20 cellular contexts compared by ENCODE assay signal in genomic region chr15:68466876-68467275, GRCh38. TPM values are rescaled to one million over a fixed set of nuclear protein-coding genes. Genes with fewer than 3 reads are reported as not detected.
DNase-seq lines count a peak whose midpoint lies in the region; ATAC-seq and TF ChIP-seq lines count a peak whose summit lies in the region.
"Had no signal": no experiment of that assay in that cellular context is flagged by ENCODE, and none has a peak within 500 bp of the region (broad histone marks: within the 10 kb centered on the region; RNA-seq: fewer than 3 reads in every experiment).

No MANE protein-coding gene starts in this region.

- no peaks in the 10 kb centered on the region for H3K36me3 Mint-ChIP-seq in GM23338 (ENCODE audit: low read depth)
- H3K36me3 Mint-ChIP-seq: CD4-positive, CD25-positive, alpha-beta regulatory T cell; CD8-positive, alpha-beta memory T cell had no signal

- H3K4me2 ChIP-seq in GM23338: no peak overlapping the region
- no peak overlapping the region for H3K4me2 ChIP-seq in OCI-LY3 (ENCODE audit: low read length)

- H3K4me1 Mint-ChIP-seq in GM23338: peaks cover 3% of the 10 kb centered on the region; the same call in 1 of the 3 replicates
- H3K4me1 Mint-ChIP-seq: CD4-positive, CD25-positive, alpha-beta regulatory T cell; CD8-positive, alpha-beta memory T cell had no signal

- no peaks in the 10 kb centered on the region for H3K36me3 ChIP-seq in GM23338 (ENCODE audit: insufficient read depth)
- H3K36me3 ChIP-seq in OCI-LY3 (replicated peaks; ENCODE audit: low read depth, low read length): no peaks in the 10 kb centered on the region
- H3K36me3 ChIP-seq in esophagus muscularis mucosa: no peaks in the 10 kb centered on the region
- H3K36me3 ChIP-seq: BE2C, HAP-1 had no signal

- H3K9ac ChIP-seq in OCI-LY3 (ENCODE audit: low read length): no peak overlapping the region

- H3K9me3 Mint-ChIP-seq in GM23338: no peaks in the 10 kb centered on the region
- H3K9me3 Mint-ChIP-seq: CD4-positive, CD25-positive, alpha-beta regulatory T cell; CD8-positive, alpha-beta memory T cell had no signal

- H3F3A ChIP-seq in GM23338 (replicated peaks; ENCODE audit: low read depth): no peaks in the 10 kb centered on the region

- H3K27me3 Mint-ChIP-seq in GM23338 (ENCODE audit: insufficient read depth, low read depth, poor library complexity): peaks cover 8% of the 10 kb centered on the region

- H2AFZ ChIP-seq in GM23338 (no peak overlapping the region), OCI-LY3 (ENCODE audit: low read depth, low read length) (no peak overlapping the region)

- no peak overlapping the region for H3K27ac Mint-ChIP-seq in GM23338
- H3K27ac Mint-ChIP-seq: CD4-positive, CD25-positive, alpha-beta regulatory T cell; CD8-positive, alpha-beta memory T cell; HFFc6 had no signal

- TF ChIP-seq CTCF in GM23338 (conservative IDR thresholded peaks at IDR 0.05; ENCODE audit: low read depth in 2 of 2): peak in 1 of 2 experiments; percentile 22; a peak in 2 of 4 replicates
- 0 out of 2 replicates have a peak, but pooled peaks have one; percentile 5 for TF ChIP-seq CTCF in OCI-LY3 (IDR thresholded peaks at IDR 0.05; ENCODE audit: low read depth, low read length)
- TF ChIP-seq CTCF in esophagus muscularis mucosa (IDR thresholded peaks at IDR 0.05): no peak
- no peak for TF ChIP-seq CTCF in GM13977 (IDR thresholded peaks at IDR 0.05; ENCODE audit: extremely low read depth, insufficient read depth, missing control alignments)

- in situ Hi-C loops in GM13977 (cut with MboI; ENCODE audit: low pct_unique_long_range_greater_than_20kb, low sequenced_read_pairs, unreplicated experiment): no loop called here

- TF ChIP-seq POLR2A in esophagus muscularis mucosa (IDR thresholded peaks at IDR 0.05; ENCODE audit: low read depth): no peak

- DNase-seq in GM23338 (ENCODE audit: low spot score) (peak; percentile 9), esophagus muscularis mucosa (ENCODE audit: extremely low spot score) (peak; percentile 29), GM13977 (ENCODE audit: low spot score) (no peak), SKM-1 treated with dmso at 0.1 percent for 144 hours (lab: John Stamatoyannopoulos, UW; ENCODE audit: unreplicated experiment) (no peak)
- DNase-seq in stimulated activated CD4-positive, alpha-beta T cell treated with anti-CD3 and anti-CD28 coated beads, Interleukin-12 subunit alpha, Interleukin-12 subunit beta, amount 100 ng/mL, for 4 hours: no peak
- DNase-seq: ACHN; BE2C; C1 segment of cervical spinal cord; CD4-positive, CD25-positive, alpha-beta regulatory T cell; CD8-positive, alpha-beta memory T cell; COR-L47; DMS 273 treated with DMSO at 0.1 percent for 48 hours; DMS53; DND-41; EL; HFFc6 had no signal

- ATAC-seq in GM23338: no peak
- ATAC-seq: GM12878 had no signal

- TF ChIP-seq EP300 in esophagus muscularis mucosa (IDR thresholded peaks at IDR 0.05): no peak

- H3K4me3 Mint-ChIP-seq in GM23338: no peak overlapping the region
- H3K4me3 Mint-ChIP-seq: CD4-positive, CD25-positive, alpha-beta regulatory T cell; CD8-positive, alpha-beta memory T cell; HFFc6 had no signal

- intact Hi-C loops in esophagus muscularis mucosa (cut with DNase I): no loop called here

- H3K4me1 ChIP-seq in GM23338 (ENCODE audit: insufficient read depth) (no peaks in the 10 kb centered on the region), OCI-LY3 (ENCODE audit: low read length) (no peaks in the 10 kb centered on the region), esophagus muscularis mucosa (peaks cover 0 to 14% (median 12%) of the 10 kb centered on the region in 4 donors)
- H3K4me1 ChIP-seq: HAP-1 had no signal

- no peak overlapping the region for H3K4me3 ChIP-seq in GM23338
- H3K4me3 ChIP-seq in OCI-LY3 (ENCODE audit: low read length): no peak overlapping the region
- H3K4me3 ChIP-seq in esophagus muscularis mucosa: no peak overlapping the region
- H3K4me3 ChIP-seq: GM12878, HAP-1 had no signal

- H4K20me1 ChIP-seq in GM23338 (replicated peaks; ENCODE audit: insufficient read depth): no peaks in the 10 kb centered on the region
- H4K20me1 ChIP-seq in OCI-LY3 (ENCODE audit: insufficient read depth, low read length): no peaks in the 10 kb centered on the region

- H3K27ac ChIP-seq in GM23338 (ENCODE audit: low read depth) (no peak overlapping the region), OCI-LY3 (ENCODE audit: low read length) (no peak overlapping the region), esophagus muscularis mucosa (replicated peaks in 1 of 4) (no peak overlapping the region)
- H3K27ac ChIP-seq: HL-60 had no signal

- H3K9me3 ChIP-seq in OCI-LY3 (ENCODE audit: insufficient read depth, low read length): no peaks in the 10 kb centered on the region
- no peaks in the 10 kb centered on the region for H3K9me3 ChIP-seq in esophagus muscularis mucosa
- H3K9me3 ChIP-seq: BE2C had no signal

- no peaks in the 10 kb centered on the region for H3K79me2 ChIP-seq in GM23338 (replicated peaks; ENCODE audit: insufficient read depth)
- no peaks in the 10 kb centered on the region for H3K79me2 ChIP-seq in OCI-LY3 (ENCODE audit: low read length)

- H3K9me2 ChIP-seq in GM23338 (ENCODE audit: insufficient read depth): peaks cover 6% of the 10 kb centered on the region; the same call in 1 of the 2 replicates

- no peaks in the 10 kb centered on the region for H3K27me3 ChIP-seq in GM23338 (ENCODE audit: insufficient read depth)
- peaks cover 30% of the 10 kb centered on the region for H3K27me3 ChIP-seq in OCI-LY3 (ENCODE audit: low read depth, low read length)
- no peaks in the 10 kb centered on the region for H3K27me3 ChIP-seq in esophagus muscularis mucosa
- H3K27me3 ChIP-seq: BE2C had no signal

TF ChIP-seq in GM23338, 12 proteins besides CTCF, POLR2A, EP300 and RAD21 (continues in another document):
- TF ChIP-seq NANOG (IDR thresholded peaks at IDR 0.05; ENCODE audit: borderline replicate concordance): no peak
- no peak for TF ChIP-seq ZNF462 (CRISPR knock-in tag; IDR thresholded peaks at IDR 0.05)
- TF ChIP-seq EZH2phosphoT487 (IDR thresholded peaks at IDR 0.05; ENCODE audit: unreplicated experiment): no peak
- TF ChIP-seq EZH2 (IDR thresholded peaks at IDR 0.05; ENCODE audit: low read depth, unreplicated experiment): no peak
- no peak for TF ChIP-seq ZNF331 (CRISPR knock-in tag; IDR thresholded peaks at IDR 0.05; ENCODE audit: low read depth)
- no peak for TF ChIP-seq ZNF114 (CRISPR knock-in tag; IDR thresholded peaks at IDR 0.05)
- no peak for TF ChIP-seq JUNB (IDR thresholded peaks at IDR 0.05; ENCODE audit: unreplicated experiment)

RNA-seq across cellular contexts. Expression of gene ITGA11, which starts 34.9 kb away (rescaled TPM):
- total RNA-seq in GM23338 (2014; rRNA removed; shearing (Covaris generic)): 0.03 TPM in 1 of 2 replicates, not detected in the other
- polyA plus RNA-seq in GM23338 (2016; fragmentation: Nextera tagmentation; extraction: Ambion mirVana): 0.14 and 0.40 TPM in 2 replicates
- 10 to 100 TPM in 2 of 4 donors, 1 to 10 TPM in 2; 3.3 to 15.8 (median 8.6) TPM for total RNA-seq in esophagus muscularis mucosa
- total RNA-seq: CD4-positive, CD25-positive, alpha-beta regulatory T cell; CD8-positive, alpha-beta memory T cell had no signal
- polyA plus RNA-seq: CD8-positive, alpha-beta memory T cell had no signal

Comparison
In these comparisons a context has a peak if more than half of its experiments do, and no peak if none do; other contexts are left out.
1. DNase-seq: peak in GM23338 (single experiment) and esophagus muscularis mucosa (single experiment); none in GM13977 (single experiment), SKM-1 treated with dmso at 0.1 percent for 144 hours (single experiment) and stimulated activated CD4-positive, alpha-beta T cell treated with anti-CD3 and anti-CD28 coated beads, Interleukin-12 subunit alpha, Interleukin-12 subunit beta, amount 100 ng/mL, for 4 hours (single experiment).